11 cellular contexts compared by ENCODE assay signal in the genomic region with DNA sequence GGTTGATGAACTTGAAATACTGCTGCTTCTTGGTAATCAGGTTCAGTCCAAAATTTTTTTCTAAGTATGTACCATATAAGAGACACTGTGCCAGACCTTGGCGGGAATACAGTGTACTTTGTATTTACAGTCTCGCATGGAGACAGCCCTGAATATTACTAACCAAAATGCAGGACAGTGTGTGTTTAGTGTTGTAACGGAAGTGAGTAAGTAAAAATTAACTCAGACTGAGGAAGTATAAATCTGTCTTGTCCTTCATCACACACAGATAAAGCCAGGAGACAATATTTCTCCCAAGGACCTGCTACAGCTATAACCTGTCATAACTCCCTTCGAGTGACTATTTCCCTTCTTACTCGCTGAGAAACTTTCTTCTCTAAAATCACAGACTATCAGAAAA.
DNase-seq lines count a peak whose midpoint lies in the region; ATAC-seq, FAIRE-seq and TF ChIP-seq lines count a peak whose summit lies in the region.
"Had no signal": no experiment of that assay in that cellular context is flagged by ENCODE, and none has a peak within 500 bp of the region (broad histone marks: within the 10 kb centered on the region; RNA-seq: fewer than 3 reads in every experiment).

No MANE protein-coding gene starts in this region.

- WGBS in GM12878 (ENCODE audit: insufficient coverage, insufficient replicate concordance, low lambda C conversion rate, missing lambda C conversion rate): 67% methylated on average over 5 of the region's 5 CpGs

- H3K4me3 ChIP-seq in GM12878: no peak overlapping the region

- no peaks in the 10 kb centered on the region for H3K79me2 ChIP-seq in GM12878 (ENCODE audit: control insufficient read depth, insufficient read depth, low read length)

- CTCF ChIA-PET in GM12878 (lab: Yijun Ruan, JAX): interaction anchor here (0.6 to 2.7 kb wide), 15 partner anchors 8 to 584 kb away, joined by 3 to 19 read pairs (median 4); a partner anchor contains a TSS

- FAIRE-seq in GM12878 (lab: Jason Lieb, UNC): no peak

- no peak for TF ChIP-seq RAD21 in GM12878 (IDR thresholded peaks at IDR 0.05; ENCODE audit: insufficient read depth, low read depth, low read length)

- RAD21 ChIA-PET in GM12878 (lab: Charles Lee; ENCODE audit: unreplicated experiment): interaction anchor here (0.9 to 2.1 kb wide), 5 partner anchors 12 to 256 kb away, joined by 3 to 8 read pairs (median 5); no protein-coding TSS in a partner anchor

- no peak overlapping the region for H2AFZ ChIP-seq in GM12878 (ENCODE audit: control insufficient read depth, low read depth, low read length)

- no peak for DNase-seq in GM12878 (ENCODE audit: low read depth, low spot score)
- DNase-seq in lung microvascular endothelial cell (ENCODE audit: low read depth in 2 of 2): peak; percentile 53 to 87
- DNase-seq in NCI-H526 treated with DMSO at 0.1 percent for 48 hours (lab: John Stamatoyannopoulos, UW): no peak
- DNase-seq in islet precursor cell: no peak
- DNase-seq in NCI-H146 treated with DMSO at 0.1 percent for 48 hours (lab: John Stamatoyannopoulos, UW; ENCODE audit: unreplicated experiment): no peak
- DNase-seq: hippocampal formation, SK-N-SH had no signal

- TSS peak; percentile 0 for BruUV-seq in GM12878 (replicated peaks; lab: Mats Ljungman, UMichigan)

- POLR2A ChIA-PET in GM12878 (lab: Charles Lee): no interaction called here

- TF ChIP-seq POLR2A in GM18505 (IDR thresholded peaks at IDR 0.05; ENCODE audit: borderline replicate concordance, extremely low read depth, insufficient read depth, insufficient read length) (peak; percentile 10), GM12878 (IDR thresholded peaks at IDR 0.05; ENCODE audit: low read depth, low read length) (no peak)

- H3K9ac ChIP-seq in GM12878 (ENCODE audit: control insufficient read depth, insufficient read depth, low read length): no peak overlapping the region
- H3K9ac ChIP-seq: SK-N-SH had no signal

- ATAC-seq in GM18505 (IDR thresholded peaks at IDR 0.05; ENCODE audit: unreplicated experiment) (no peak), HG02763 (IDR thresholded peaks at IDR 0.05; ENCODE audit: unreplicated experiment) (peak; percentile 47), GM12878 (peak; percentile 47), GM19395 (IDR thresholded peaks at IDR 0.05; ENCODE audit: unreplicated experiment) (no peak)
- ATAC-seq: HCT116 had no signal

- intact Hi-C loops in GM12878 (cut with micrococcal nuclease; ENCODE audit: unreplicated experiment): no loop called here

- TF ChIP-seq CTCF in GM12878 (IDR thresholded peaks at IDR 0.05 in 2 of 3, conservative IDR thresholded peaks at IDR 0.05 in 1 of 3; ENCODE audit: control insufficient read depth in 2 of 3, extremely low read depth in 1 of 3, insufficient read depth in 1 of 3, low read depth in 3 of 3, low read length in 3 of 3): no peak

- H3K4me1 ChIP-seq in GM12878 (ENCODE audit: control insufficient read depth, insufficient read depth, low read length): no peaks in the 10 kb centered on the region

- no peaks in the 10 kb centered on the region for H3K9me3 ChIP-seq in GM12878 (replicated peaks; ENCODE audit: control insufficient read depth, insufficient read depth, low read length)
- H3K9me3 ChIP-seq: SK-N-SH had no signal

- H3K4me2 ChIP-seq in GM12878 (ENCODE audit: control insufficient read depth, insufficient read depth): no peak overlapping the region
- H3K4me2 ChIP-seq: SK-N-SH had no signal

- no peaks in the 10 kb centered on the region for H4K20me1 ChIP-seq in GM12878 (ENCODE audit: control insufficient read depth, insufficient read depth)

- peaks cover 0 to 14% of the 10 kb centered on the region in 2 experiments; a peak in 2 of 4 replicates for H3K36me3 ChIP-seq in GM12878 (ENCODE audit: control insufficient read depth in 2 of 2, insufficient read depth in 2 of 2, low read length in 1 of 2)

- H3K27ac ChIP-seq in GM12878 (ENCODE audit: control insufficient read depth, insufficient read depth): no peak overlapping the region

- in situ Hi-C loops in GM12878 (cut with MboI): no loop called here

- TF ChIP-seq EP300 in GM12878 (IDR thresholded peaks at IDR 0.05; ENCODE audit: borderline replicate concordance in 1 of 2, control insufficient read depth in 1 of 2, low read depth in 2 of 2, low read length in 2 of 2): no peak

- no peaks in the 10 kb centered on the region for H3K27me3 ChIP-seq in GM12878 (replicated peaks in 1 of 2; ENCODE audit: control insufficient read depth in 2 of 2, insufficient read depth in 2 of 2, low read length in 1 of 2)

- SMC1A ChIA-PET in GM12878 (lab: Charles Lee; ENCODE audit: uncharacterized antibody, unreplicated experiment): interaction anchor here (0.8 to 2.4 kb wide), 7 partner anchors 8 to 211 kb away, joined by 3 to 12 read pairs (median 5); a partner anchor contains a TSS

TF ChIP-seq in GM12878, 131 proteins besides CTCF, POLR2A, EP300 and RAD21 (continues in another document):
- TF ChIP-seq, protein P1, sequence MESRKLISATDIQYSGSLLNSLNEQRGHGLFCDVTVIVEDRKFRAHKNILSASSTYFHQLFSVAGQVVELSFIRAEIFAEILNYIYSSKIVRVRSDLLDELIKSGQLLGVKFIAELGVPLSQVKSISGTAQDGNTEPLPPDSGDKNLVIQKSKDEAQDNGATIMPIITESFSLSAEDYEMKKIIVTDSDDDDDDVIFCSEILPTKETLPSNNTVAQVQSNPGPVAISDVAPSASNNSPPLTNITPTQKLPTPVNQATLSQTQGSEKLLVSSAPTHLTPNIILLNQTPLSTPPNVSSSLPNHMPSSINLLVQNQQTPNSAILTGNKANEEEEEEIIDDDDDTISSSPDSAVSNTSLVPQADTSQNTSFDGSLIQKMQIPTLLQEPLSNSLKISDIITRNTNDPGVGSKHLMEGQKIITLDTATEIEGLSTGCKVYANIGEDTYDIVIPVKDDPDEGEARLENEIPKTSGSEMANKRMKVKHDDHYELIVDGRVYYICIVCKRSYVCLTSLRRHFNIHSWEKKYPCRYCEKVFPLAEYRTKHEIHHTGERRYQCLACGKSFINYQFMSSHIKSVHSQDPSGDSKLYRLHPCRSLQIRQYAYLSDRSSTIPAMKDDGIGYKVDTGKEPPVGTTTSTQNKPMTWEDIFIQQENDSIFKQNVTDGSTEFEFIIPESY (IDR thresholded peaks at IDR 0.05): no peak
- TF ChIP-seq SPI1 (IDR thresholded peaks at IDR 0.05; ENCODE audit: borderline replicate concordance, insufficient read depth, low read depth, low read length) (no peak), TCF3 (IDR thresholded peaks at IDR 0.05; ENCODE audit: borderline replicate concordance, insufficient read depth, low read depth, low read length) (no peak), LARP7 (IDR thresholded peaks at IDR 0.05) (no peak), YBX1 (IDR thresholded peaks at IDR 0.05) (no peak), NBN (IDR thresholded peaks at IDR 0.05) (no peak), SUPT20H (IDR thresholded peaks at IDR 0.05; ENCODE audit: borderline replicate concordance, control insufficient read depth, low read depth, low read length) (no peak), GABPA (IDR thresholded peaks at IDR 0.05; ENCODE audit: low read depth) (no peak)
- TF ChIP-seq, protein P2, sequence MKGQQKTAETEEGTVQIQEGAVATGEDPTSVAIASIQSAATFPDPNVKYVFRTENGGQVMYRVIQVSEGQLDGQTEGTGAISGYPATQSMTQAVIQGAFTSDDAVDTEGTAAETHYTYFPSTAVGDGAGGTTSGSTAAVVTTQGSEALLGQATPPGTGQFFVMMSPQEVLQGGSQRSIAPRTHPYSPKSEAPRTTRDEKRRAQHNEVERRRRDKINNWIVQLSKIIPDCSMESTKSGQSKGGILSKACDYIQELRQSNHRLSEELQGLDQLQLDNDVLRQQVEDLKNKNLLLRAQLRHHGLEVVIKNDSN (IDR thresholded peaks at IDR 0.05; ENCODE audit: borderline replicate concordance, extremely low read length, insufficient read depth, low read depth, low read length): no peak
- TF ChIP-seq, protein P3, sequence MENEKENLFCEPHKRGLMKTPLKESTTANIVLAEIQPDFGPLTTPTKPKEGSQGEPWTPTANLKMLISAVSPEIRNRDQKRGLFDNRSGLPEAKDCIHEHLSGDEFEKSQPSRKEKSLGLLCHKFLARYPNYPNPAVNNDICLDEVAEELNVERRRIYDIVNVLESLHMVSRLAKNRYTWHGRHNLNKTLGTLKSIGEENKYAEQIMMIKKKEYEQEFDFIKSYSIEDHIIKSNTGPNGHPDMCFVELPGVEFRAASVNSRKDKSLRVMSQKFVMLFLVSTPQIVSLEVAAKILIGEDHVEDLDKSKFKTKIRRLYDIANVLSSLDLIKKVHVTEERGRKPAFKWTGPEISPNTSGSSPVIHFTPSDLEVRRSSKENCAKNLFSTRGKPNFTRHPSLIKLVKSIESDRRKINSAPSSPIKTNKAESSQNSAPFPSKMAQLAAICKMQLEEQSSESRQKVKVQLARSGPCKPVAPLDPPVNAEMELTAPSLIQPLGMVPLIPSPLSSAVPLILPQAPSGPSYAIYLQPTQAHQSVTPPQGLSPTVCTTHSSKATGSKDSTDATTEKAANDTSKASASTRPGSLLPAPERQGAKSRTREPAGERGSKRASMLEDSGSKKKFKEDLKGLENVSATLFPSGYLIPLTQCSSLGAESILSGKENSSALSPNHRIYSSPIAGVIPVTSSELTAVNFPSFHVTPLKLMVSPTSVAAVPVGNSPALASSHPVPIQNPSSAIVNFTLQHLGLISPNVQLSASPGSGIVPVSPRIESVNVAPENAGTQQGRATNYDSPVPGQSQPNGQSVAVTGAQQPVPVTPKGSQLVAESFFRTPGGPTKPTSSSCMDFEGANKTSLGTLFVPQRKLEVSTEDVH (IDR thresholded peaks at IDR 0.05; ENCODE audit: low read depth, partially characterized antibody): no peak
- TF ChIP-seq, protein P4, sequence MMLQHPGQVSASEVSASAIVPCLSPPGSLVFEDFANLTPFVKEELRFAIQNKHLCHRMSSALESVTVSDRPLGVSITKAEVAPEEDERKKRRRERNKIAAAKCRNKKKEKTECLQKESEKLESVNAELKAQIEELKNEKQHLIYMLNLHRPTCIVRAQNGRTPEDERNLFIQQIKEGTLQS (IDR thresholded peaks at IDR 0.05; ENCODE audit: borderline replicate concordance, extremely low read depth, low read depth, low read length): no peak
- TF ChIP-seq, protein P5, sequence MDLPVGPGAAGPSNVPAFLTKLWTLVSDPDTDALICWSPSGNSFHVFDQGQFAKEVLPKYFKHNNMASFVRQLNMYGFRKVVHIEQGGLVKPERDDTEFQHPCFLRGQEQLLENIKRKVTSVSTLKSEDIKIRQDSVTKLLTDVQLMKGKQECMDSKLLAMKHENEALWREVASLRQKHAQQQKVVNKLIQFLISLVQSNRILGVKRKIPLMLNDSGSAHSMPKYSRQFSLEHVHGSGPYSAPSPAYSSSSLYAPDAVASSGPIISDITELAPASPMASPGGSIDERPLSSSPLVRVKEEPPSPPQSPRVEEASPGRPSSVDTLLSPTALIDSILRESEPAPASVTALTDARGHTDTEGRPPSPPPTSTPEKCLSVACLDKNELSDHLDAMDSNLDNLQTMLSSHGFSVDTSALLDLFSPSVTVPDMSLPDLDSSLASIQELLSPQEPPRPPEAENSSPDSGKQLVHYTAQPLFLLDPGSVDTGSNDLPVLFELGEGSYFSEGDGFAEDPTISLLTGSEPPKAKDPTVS (IDR thresholded peaks at IDR 0.05; ENCODE audit: low read depth, low read length): no peak

Comparison
In these comparisons a context has a peak if more than half of its experiments do, and no peak if none do; other contexts are left out.
1. ATAC-seq: peak in HG02763 (single experiment) and GM12878 (single experiment); none in GM18505 (single experiment) and GM19395 (single experiment).
2. DNase-seq: peak in lung microvascular endothelial cell (2 of 2); none in GM12878 (single experiment), NCI-H526 treated with DMSO at 0.1 percent for 48 hours (single experiment), islet precursor cell (single experiment) and NCI-H146 treated with DMSO at 0.1 percent for 48 hours (single experiment).